ENCODE assay signal across 1 cellular context in genomic region chr16:85027968-85028637, GRCh38.
A peak's percentile ranks its signal among the peaks of the same experiment; 100 is the strongest.
TF ChIP-seq lines count a peak whose summit lies in the region.

No MANE protein-coding gene starts in this region.

TF ChIP-seq in K562, 482 proteins besides CTCF, POLR2A, EP300 and RAD21 (continued from another document):
- TF ChIP-seq SMARCE1 (IDR thresholded peaks at IDR 0.05) (peak; percentile 37; the same call in 1 of the 2 replicates), HDAC2 (IDR thresholded peaks at IDR 0.05) (peak; percentile 87), RBM39 (optimal IDR thresholded peaks at IDR 0.05; ENCODE audit: low read depth, low read length) (no peak), FOXK2 (conservative IDR thresholded peaks at IDR 0.05 in 1 of 2, IDR thresholded peaks at IDR 0.05 in 1 of 2; ENCODE audit: low read depth in 2 of 2) (no peak), ZNF444 (CRISPR knock-in tag; IDR thresholded peaks at IDR 0.05) (no peak), ZNF436 (CRISPR knock-in tag; IDR thresholded peaks at IDR 0.05) (peak; percentile 95), ADNP (tag; IDR thresholded peaks at IDR 0.05) (peak; percentile 87), PCBP1 (IDR thresholded peaks at IDR 0.05; ENCODE audit: low read depth, low read length, poor library complexity, severe bottlenecking) (peak; percentile 77), CBFB (CRISPR knock-in tag; IDR thresholded peaks at IDR 0.05) (0 out of 2 replicates have a peak, but pooled peaks have one; percentile 66), PRDM10 (IDR thresholded peaks at IDR 0.05; ENCODE audit: partially characterized antibody) (peak; percentile 65), ATF2 (CRISPR knock-in tag; IDR thresholded peaks at IDR 0.05) (no peak), POLR3A (IDR thresholded peaks at IDR 0.05; ENCODE audit: borderline replicate concordance, extremely low read depth, insufficient read depth, insufficient read length) (no peak), DPF2 (IDR thresholded peaks at IDR 0.05) (0 out of 2 replicates have a peak, but pooled peaks have one; percentile 22), CBX1 (IDR thresholded peaks at IDR 0.05; ENCODE audit: low read depth) (peak; percentile 76; the same call in 1 of the 2 replicates), RCOR1 (IDR thresholded peaks at IDR 0.05; ENCODE audit: borderline replicate concordance in 1 of 2, low read depth in 2 of 2, low read length in 2 of 2) (peak in 1 of 2 experiments; percentile 59; a peak in 1 of 4 replicates), ZC3H4 (CRISPR knock-in tag; IDR thresholded peaks at IDR 0.05; ENCODE audit: borderline replicate concordance) (peak; percentile 37; the same call in 1 of the 2 replicates), MBD2 (IDR thresholded peaks at IDR 0.05; ENCODE audit: borderline replicate concordance, low read depth) (0 out of 2 replicates have a peak, but pooled peaks have one; percentile 8), RBM25 (IDR thresholded peaks at IDR 0.05; ENCODE audit: low read depth, low read length, severe bottlenecking) (peak; percentile 71), KDM2B (CRISPR knock-in tag; IDR thresholded peaks at IDR 0.05) (0 out of 2 replicates have a peak, but pooled peaks have one; percentile 31), ZNF121 (CRISPR knock-in tag; conservative IDR thresholded peaks at IDR 0.05) (no peak), HDAC1 (IDR thresholded peaks at IDR 0.05) (peak in 1 of 2 experiments; percentile 31; a peak in 1 of 4 replicates), ZNF609 (CRISPR knock-in tag; IDR thresholded peaks at IDR 0.05; ENCODE audit: borderline replicate concordance) (no peak), ZNF830 (CRISPR knock-in tag; IDR thresholded peaks at IDR 0.05) (peak; percentile 86; the same call in 1 of the 2 replicates), KDM1A (IDR thresholded peaks at IDR 0.05) (peak; percentile 29 to 76; a peak in 3 of 4 replicates), TEAD4 (IDR thresholded peaks at IDR 0.05; ENCODE audit: low read length) (no peak), TEAD4 (CRISPR knock-in tag; IDR thresholded peaks at IDR 0.05; ENCODE audit: borderline replicate concordance) (no peak), ZBTB7A (IDR thresholded peaks at IDR 0.05; ENCODE audit: borderline replicate concordance, control insufficient read depth, low read depth, low read length) (peak; percentile 67), KDM4B (IDR thresholded peaks at IDR 0.05; ENCODE audit: borderline replicate concordance in 2 of 2, low read depth in 1 of 2) (no peak), ZFP36 (IDR thresholded peaks at IDR 0.05; ENCODE audit: low read depth, low read length, partially characterized antibody) (peak; percentile 99), ZNF696 (CRISPR knock-in tag; conservative IDR thresholded peaks at IDR 0.05) (no peak), SMARCA5 (IDR thresholded peaks at IDR 0.05) (peak; percentile 88), TARDBP (IDR thresholded peaks at IDR 0.05) (no peak)
- TF ChIP-seq, protein P1, sequence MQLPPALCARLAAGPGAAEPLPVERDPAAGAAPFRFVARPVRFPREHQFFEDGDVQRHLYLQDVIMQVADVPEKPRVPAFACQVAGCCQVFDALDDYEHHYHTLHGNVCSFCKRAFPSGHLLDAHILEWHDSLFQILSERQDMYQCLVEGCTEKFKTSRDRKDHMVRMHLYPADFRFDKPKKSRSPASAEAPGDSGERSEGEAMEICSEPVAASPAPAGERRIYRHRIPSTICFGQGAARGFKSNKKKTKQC (CRISPR knock-in tag; IDR thresholded peaks at IDR 0.05): 0 out of 2 replicates have a peak, but pooled peaks have one; percentile 9
- TF ChIP-seq, protein P2, sequence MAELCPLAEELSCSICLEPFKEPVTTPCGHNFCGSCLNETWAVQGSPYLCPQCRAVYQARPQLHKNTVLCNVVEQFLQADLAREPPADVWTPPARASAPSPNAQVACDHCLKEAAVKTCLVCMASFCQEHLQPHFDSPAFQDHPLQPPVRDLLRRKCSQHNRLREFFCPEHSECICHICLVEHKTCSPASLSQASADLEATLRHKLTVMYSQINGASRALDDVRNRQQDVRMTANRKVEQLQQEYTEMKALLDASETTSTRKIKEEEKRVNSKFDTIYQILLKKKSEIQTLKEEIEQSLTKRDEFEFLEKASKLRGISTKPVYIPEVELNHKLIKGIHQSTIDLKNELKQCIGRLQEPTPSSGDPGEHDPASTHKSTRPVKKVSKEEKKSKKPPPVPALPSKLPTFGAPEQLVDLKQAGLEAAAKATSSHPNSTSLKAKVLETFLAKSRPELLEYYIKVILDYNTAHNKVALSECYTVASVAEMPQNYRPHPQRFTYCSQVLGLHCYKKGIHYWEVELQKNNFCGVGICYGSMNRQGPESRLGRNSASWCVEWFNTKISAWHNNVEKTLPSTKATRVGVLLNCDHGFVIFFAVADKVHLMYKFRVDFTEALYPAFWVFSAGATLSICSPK (IDR thresholded peaks at IDR 0.05; ENCODE audit: borderline replicate concordance): no peak
- TF ChIP-seq, protein P3, sequence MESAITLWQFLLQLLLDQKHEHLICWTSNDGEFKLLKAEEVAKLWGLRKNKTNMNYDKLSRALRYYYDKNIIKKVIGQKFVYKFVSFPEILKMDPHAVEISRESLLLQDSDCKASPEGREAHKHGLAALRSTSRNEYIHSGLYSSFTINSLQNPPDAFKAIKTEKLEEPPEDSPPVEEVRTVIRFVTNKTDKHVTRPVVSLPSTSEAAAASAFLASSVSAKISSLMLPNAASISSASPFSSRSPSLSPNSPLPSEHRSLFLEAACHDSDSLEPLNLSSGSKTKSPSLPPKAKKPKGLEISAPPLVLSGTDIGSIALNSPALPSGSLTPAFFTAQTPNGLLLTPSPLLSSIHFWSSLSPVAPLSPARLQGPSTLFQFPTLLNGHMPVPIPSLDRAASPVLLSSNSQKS (CRISPR knock-in tag; IDR thresholded peaks at IDR 0.05): no peak
- TF ChIP-seq, protein P4, sequence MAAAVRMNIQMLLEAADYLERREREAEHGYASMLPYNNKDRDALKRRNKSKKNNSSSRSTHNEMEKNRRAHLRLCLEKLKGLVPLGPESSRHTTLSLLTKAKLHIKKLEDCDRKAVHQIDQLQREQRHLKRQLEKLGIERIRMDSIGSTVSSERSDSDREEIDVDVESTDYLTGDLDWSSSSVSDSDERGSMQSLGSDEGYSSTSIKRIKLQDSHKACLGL (CRISPR knock-in tag; IDR thresholded peaks at IDR 0.05; ENCODE audit: borderline replicate concordance, poor library complexity, severe bottlenecking): no peak
- TF ChIP-seq, protein P5, sequence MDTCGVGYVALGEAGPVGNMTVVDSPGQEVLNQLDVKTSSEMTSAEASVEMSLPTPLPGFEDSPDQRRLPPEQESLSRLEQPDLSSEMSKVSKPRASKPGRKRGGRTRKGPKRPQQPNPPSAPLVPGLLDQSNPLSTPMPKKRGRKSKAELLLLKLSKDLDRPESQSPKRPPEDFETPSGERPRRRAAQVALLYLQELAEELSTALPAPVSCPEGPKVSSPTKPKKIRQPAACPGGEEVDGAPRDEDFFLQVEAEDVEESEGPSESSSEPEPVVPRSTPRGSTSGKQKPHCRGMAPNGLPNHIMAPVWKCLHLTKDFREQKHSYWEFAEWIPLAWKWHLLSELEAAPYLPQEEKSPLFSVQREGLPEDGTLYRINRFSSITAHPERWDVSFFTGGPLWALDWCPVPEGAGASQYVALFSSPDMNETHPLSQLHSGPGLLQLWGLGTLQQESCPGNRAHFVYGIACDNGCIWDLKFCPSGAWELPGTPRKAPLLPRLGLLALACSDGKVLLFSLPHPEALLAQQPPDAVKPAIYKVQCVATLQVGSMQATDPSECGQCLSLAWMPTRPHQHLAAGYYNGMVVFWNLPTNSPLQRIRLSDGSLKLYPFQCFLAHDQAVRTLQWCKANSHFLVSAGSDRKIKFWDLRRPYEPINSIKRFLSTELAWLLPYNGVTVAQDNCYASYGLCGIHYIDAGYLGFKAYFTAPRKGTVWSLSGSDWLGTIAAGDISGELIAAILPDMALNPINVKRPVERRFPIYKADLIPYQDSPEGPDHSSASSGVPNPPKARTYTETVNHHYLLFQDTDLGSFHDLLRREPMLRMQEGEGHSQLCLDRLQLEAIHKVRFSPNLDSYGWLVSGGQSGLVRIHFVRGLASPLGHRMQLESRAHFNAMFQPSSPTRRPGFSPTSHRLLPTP (IDR thresholded peaks at IDR 0.05; ENCODE audit: borderline replicate concordance, extremely low read depth, insufficient read length): peak; percentile 56
TF ChIP-seq in K562: peak in this region for 24.
